ENCODE assay signal across 23 cellular contexts in genomic region chr7:47684728-47685127, GRCh38.
"Had no signal": no experiment of that assay in that cellular context is flagged by ENCODE, and none has a peak within 500 bp of the region (broad histone marks: within the 10 kb centered on the region; RNA-seq: fewer than 3 reads in every experiment).

No MANE protein-coding gene starts in this region.

- H3K27me3 ChIP-seq: esophagus muscularis mucosa, foreskin keratinocyte, gastroesophageal sphincter, heart left ventricle, left lung, neutrophil, pancreas, right lobe of liver, tibial nerve, upper lobe of left lung had no signal

- ATAC-seq: foreskin keratinocyte; gastroesophageal sphincter; heart left ventricle; left cardiac atrium; left lung; natural killer cell; pancreas; right lobe of liver; stimulated activated naive B cell treated with anti-CD40 and anti-IgM and Interleukin-4, amounts not matched to agents 10 μg/mL and 1 μg/mL and 100 μg/mL, for 72 hours had no signal

- H3K4me3 Mint-ChIP-seq: natural killer cell; neural crest cell; stimulated activated naive B cell treated with anti-CD40 and anti-IgM and Interleukin-4, amounts not matched to agents 10 μg/mL and 1 μg/mL and 100 μg/mL, for 72 hours; stimulated activated naive CD8-positive, alpha-beta T cell treated with anti-CD3 and anti-CD28 coated beads, Interleukin-15, Interleukin-2, amounts not matched to agents 100 ng/mL and 50 ng/mL, for 24 hours had no signal

- H3K9me3 Mint-ChIP-seq: natural killer cell; neural crest cell; stimulated activated naive B cell treated with anti-CD40 and anti-IgM and Interleukin-4, amounts not matched to agents 10 μg/mL and 1 μg/mL and 100 μg/mL, for 72 hours; stimulated activated naive CD8-positive, alpha-beta T cell treated with anti-CD3 and anti-CD28 coated beads, Interleukin-15, Interleukin-2, amounts not matched to agents 100 ng/mL and 50 ng/mL, for 24 hours had no signal

- H3K36me3 Mint-ChIP-seq: natural killer cell; stimulated activated naive B cell treated with anti-CD40 and anti-IgM and Interleukin-4, amounts not matched to agents 10 μg/mL and 1 μg/mL and 100 μg/mL, for 72 hours had no signal

- H3K9me3 ChIP-seq: esophagus muscularis mucosa, gastroesophageal sphincter, heart left ventricle, left lung, neutrophil, pancreas, right lobe of liver, thoracic aorta, tibial nerve, upper lobe of left lung had no signal

- H3K27ac Mint-ChIP-seq: natural killer cell; stimulated activated naive B cell treated with anti-CD40 and anti-IgM and Interleukin-4, amounts not matched to agents 10 μg/mL and 1 μg/mL and 100 μg/mL, for 72 hours; stimulated activated naive CD8-positive, alpha-beta T cell treated with anti-CD3 and anti-CD28 coated beads, Interleukin-15, Interleukin-2, amounts not matched to agents 100 ng/mL and 50 ng/mL, for 24 hours had no signal

- H3K27me3 Mint-ChIP-seq: progenitor cell of endocrine pancreas; stimulated activated naive B cell treated with anti-CD40 and anti-IgM and Interleukin-4, amounts not matched to agents 10 μg/mL and 1 μg/mL and 100 μg/mL, for 72 hours; stimulated activated naive CD8-positive, alpha-beta T cell treated with anti-CD3 and anti-CD28 coated beads, Interleukin-15, Interleukin-2, amounts not matched to agents 100 ng/mL and 50 ng/mL, for 24 hours had no signal

- H3K27ac ChIP-seq: coronary artery, esophagus muscularis mucosa, foreskin keratinocyte, gastroesophageal sphincter, heart left ventricle, left lung, neutrophil, pancreas, right lobe of liver, thoracic aorta, tibial nerve, upper lobe of left lung had no signal

- H3K4me3 ChIP-seq: coronary artery, esophagus muscularis mucosa, gastroesophageal sphincter, heart left ventricle, left lung, pancreas, right lobe of liver, thoracic aorta, tibial nerve, upper lobe of left lung had no signal

- DNase-seq: dermis blood vessel endothelial cell; effector memory CD4-positive, alpha-beta T cell; foreskin keratinocyte; heart left ventricle; hippocampal formation; left cardiac atrium; left lung; natural killer cell; pancreas; right lobe of liver; stimulated activated CD4-positive, alpha-beta T cell treated with anti-CD3 and anti-CD28 coated beads, Interleukin-15, amount 100 ng/mL, for 24 hours; stimulated activated CD4-positive, alpha-beta T cell treated with anti-CD3 and anti-CD28 coated beads, Interleukin-2, amount 100 ng/mL, for 48 hours; stimulated activated naive B cell treated with anti-CD40 and anti-IgM and Interleukin-4, amounts not matched to agents 10 μg/mL and 1 μg/mL and 100 μg/mL, for 72 hours; upper lobe of left lung had no signal

- H3K4me1 ChIP-seq: esophagus muscularis mucosa, foreskin keratinocyte, gastroesophageal sphincter, heart left ventricle, left lung, pancreas, upper lobe of left lung had no signal

- H3K36me3 ChIP-seq: esophagus muscularis mucosa, gastroesophageal sphincter, heart left ventricle, left lung, neutrophil, pancreas, right lobe of liver, thoracic aorta, tibial nerve, upper lobe of left lung had no signal
